Comparison of ENCODE assay signal across 21 cellular contexts in the genomic region with DNA sequence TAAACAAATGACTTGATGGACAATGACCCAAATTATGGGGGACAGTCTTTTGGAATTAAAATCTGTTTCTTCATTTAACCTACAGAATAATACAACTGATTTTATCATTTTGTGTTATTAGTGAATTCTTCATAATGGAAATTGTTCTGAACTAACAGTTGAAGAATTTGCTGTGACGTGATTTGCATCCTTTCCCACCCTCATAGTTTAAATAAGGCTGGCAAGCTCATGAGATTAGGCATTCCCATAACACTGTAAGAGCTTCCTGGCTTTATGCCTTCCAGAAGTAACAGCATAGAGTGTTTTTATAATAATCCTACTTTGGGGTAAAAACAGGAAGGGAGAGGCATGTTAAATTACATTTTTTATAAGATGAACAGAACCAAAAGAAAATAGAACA.
DNase-seq lines count a peak whose midpoint lies in the region; ATAC-seq and TF ChIP-seq lines count a peak whose summit lies in the region.
"Had no signal": no experiment of that assay in that cellular context is flagged by ENCODE, and none has a peak within 500 bp of the region (broad histone marks: within the 10 kb centered on the region; RNA-seq: fewer than 3 reads in every experiment).

No MANE protein-coding gene starts in this region.

- H3K9me3 ChIP-seq in left ventricle myocardium inferior (replicated peaks), result no peaks in the 10 kb centered on the region
- H3K9me3 ChIP-seq: transverse colon had no signal

- no peak overlapping the region for H3K27ac Mint-ChIP-seq in activated CD8-positive, alpha-beta T cell treated with anti-CD3 and anti-CD28 coated beads for 36 hours
- H3K27ac Mint-ChIP-seq: activated naive CD4-positive, alpha-beta T cell treated with anti-CD3 and anti-CD28 coated beads, Interleukin-2, amount 10 ng/mL, durations not matched to agents 7 days and 5 days; mesothelial cell of epicardium; stimulated activated effector memory CD8-positive, alpha-beta T cell treated with anti-CD3 and anti-CD28 coated beads, Interleukin-12 subunit alpha, Interleukin-12 subunit beta, amount 100 ng/mL, for 72 hours had no signal

- no peaks in the 10 kb centered on the region for H3K36me3 Mint-ChIP-seq in activated CD8-positive, alpha-beta T cell treated with anti-CD3 and anti-CD28 coated beads for 36 hours (ENCODE audit: low read depth)
- H3K36me3 Mint-ChIP-seq: activated naive CD4-positive, alpha-beta T cell treated with anti-CD3 and anti-CD28 coated beads, Interleukin-2, amount 10 ng/mL, durations not matched to agents 7 days and 5 days; mesothelial cell of epicardium; stimulated activated effector memory CD8-positive, alpha-beta T cell treated with anti-CD3 and anti-CD28 coated beads, Interleukin-12 subunit alpha, Interleukin-12 subunit beta, amount 100 ng/mL, for 72 hours had no signal

- no peak for DNase-seq in left ventricle myocardium inferior
- DNase-seq in Right ventricle myocardium superior, result no peak
- peak; percentile 68 for DNase-seq in astrocyte of the hippocampus (ENCODE audit: low read depth, low spot score)
- DNase-seq in fibroblast of villous mesenchyme (ENCODE audit: low read depth), result peak; percentile 49
- DNase-seq in left colon, result no peak
- no peak for DNase-seq in activated CD8-positive, alpha-beta T cell treated with anti-CD3 and anti-CD28 coated beads for 36 hours
- no peak for DNase-seq in effector CD4-positive, alpha-beta T cell
- DNase-seq: 8988T; activated CD4-positive, alpha-beta T cell treated with anti-CD3 and anti-CD28 coated beads for 1 hour; activated naive CD4-positive, alpha-beta T cell treated with anti-CD3 and anti-CD28 coated beads, Interleukin-2, amount 10 ng/mL, durations not matched to agents 7 days and 5 days; head of caudate nucleus; islet precursor cell; NCI-H1105 treated with DMSO at 0.1 percent for 48 hours; NCI-H2171 treated with DMSO at 0.1 percent for 48 hours; SIG-M5; T-helper 9 cell; transverse colon had no signal

- peaks cover 5% of the 10 kb centered on the region for H3K4me1 ChIP-seq in left ventricle myocardium inferior
- H3K4me1 ChIP-seq: transverse colon had no signal

- peaks cover 3% of the 10 kb centered on the region for H3K4me1 Mint-ChIP-seq in activated CD8-positive, alpha-beta T cell treated with anti-CD3 and anti-CD28 coated beads for 36 hours (ENCODE audit: low read depth)

- intact Hi-C loops in left ventricle myocardium inferior (cut with micrococcal nuclease) (no loop called here), Right ventricle myocardium superior (cut with DNase I) (no loop called here), left colon (cut with DNase I, micrococcal nuclease) (no loop called here)
- intact Hi-C loops in activated CD8-positive, alpha-beta T cell treated with anti-CD3 and anti-CD28 coated beads for 36 hours (cut with micrococcal nuclease), result no loop called here

- H3K4me3 ChIP-seq in left ventricle myocardium inferior (no peak overlapping the region), fibroblast of villous mesenchyme (ENCODE audit: low read depth, low read length) (no peak overlapping the region)
- H3K4me3 ChIP-seq: K562, transverse colon had no signal

- TF ChIP-seq CTCF in left ventricle myocardium inferior (IDR thresholded peaks at IDR 0.05; ENCODE audit: borderline replicate concordance) (no peak), fibroblast of villous mesenchyme (IDR thresholded peaks at IDR 0.05; ENCODE audit: insufficient read depth, low read depth, low read length) (no peak)
- TF ChIP-seq CTCF in activated CD8-positive, alpha-beta T cell treated with anti-CD3 and anti-CD28 coated beads for 36 hours (IDR thresholded peaks at IDR 0.05), result no peak

- peaks cover 2% of the 10 kb centered on the region for H3K27me3 Mint-ChIP-seq in activated CD8-positive, alpha-beta T cell treated with anti-CD3 and anti-CD28 coated beads for 36 hours
- H3K27me3 Mint-ChIP-seq: activated naive CD4-positive, alpha-beta T cell treated with anti-CD3 and anti-CD28 coated beads, Interleukin-2, amount 10 ng/mL, durations not matched to agents 7 days and 5 days had no signal

- CTCF ChIA-PET in activated CD8-positive, alpha-beta T cell treated with anti-CD3 and anti-CD28 coated beads for 36 hours (lab: Charles Lee), result no interaction called here

- POLR2A ChIA-PET in activated CD8-positive, alpha-beta T cell treated with anti-CD3 and anti-CD28 coated beads for 36 hours (lab: Charles Lee), result no interaction called here

- H3K9me3 Mint-ChIP-seq in activated CD8-positive, alpha-beta T cell treated with anti-CD3 and anti-CD28 coated beads for 36 hours, result no peaks in the 10 kb centered on the region
- H3K9me3 Mint-ChIP-seq: activated naive CD4-positive, alpha-beta T cell treated with anti-CD3 and anti-CD28 coated beads, Interleukin-2, amount 10 ng/mL, durations not matched to agents 7 days and 5 days; mesothelial cell of epicardium; stimulated activated effector memory CD8-positive, alpha-beta T cell treated with anti-CD3 and anti-CD28 coated beads, Interleukin-12 subunit alpha, Interleukin-12 subunit beta, amount 100 ng/mL, for 72 hours had no signal

- no peaks in the 10 kb centered on the region for H3K27me3 ChIP-seq in left ventricle myocardium inferior (ENCODE audit: low read depth)
- H3K27me3 ChIP-seq: transverse colon had no signal

- ATAC-seq in Right ventricle myocardium superior (ENCODE audit: poor library complexity) (no peak), HG03520 (IDR thresholded peaks at IDR 0.05; ENCODE audit: unreplicated experiment) (no peak), left colon (no peak)
- ATAC-seq in activated CD8-positive, alpha-beta T cell treated with anti-CD3 and anti-CD28 coated beads for 36 hours, result no peak
- ATAC-seq: K562; stimulated activated effector memory CD8-positive, alpha-beta T cell treated with anti-CD3 and anti-CD28 coated beads, Interleukin-12 subunit alpha, Interleukin-12 subunit beta, amount 100 ng/mL, for 72 hours had no signal

- H3K4me3 Mint-ChIP-seq in activated CD8-positive, alpha-beta T cell treated with anti-CD3 and anti-CD28 coated beads for 36 hours, result no peak overlapping the region
- H3K4me3 Mint-ChIP-seq: activated naive CD4-positive, alpha-beta T cell treated with anti-CD3 and anti-CD28 coated beads, Interleukin-2, amount 10 ng/mL, durations not matched to agents 7 days and 5 days; mesothelial cell of epicardium; stimulated activated effector memory CD8-positive, alpha-beta T cell treated with anti-CD3 and anti-CD28 coated beads, Interleukin-12 subunit alpha, Interleukin-12 subunit beta, amount 100 ng/mL, for 72 hours had no signal

- no peaks in the 10 kb centered on the region for H3K36me3 ChIP-seq in left ventricle myocardium inferior
- H3K36me3 ChIP-seq: transverse colon had no signal

- H3K27ac ChIP-seq in left ventricle myocardium inferior (replicated peaks), result peak overlapping the region; percentile 51
- H3K27ac ChIP-seq: transverse colon had no signal

Comparison
In these comparisons a context has a peak if more than half of its experiments do, and no peak if none do; other contexts are left out.
1. DNase-seq: peak in astrocyte of the hippocampus (single experiment) and fibroblast of villous mesenchyme (single experiment); none in left ventricle myocardium inferior (single experiment), Right ventricle myocardium superior (single experiment), left colon (0 of 2), activated CD8-positive, alpha-beta T cell treated with anti-CD3 and anti-CD28 coated beads for 36 hours (single experiment) and effector CD4-positive, alpha-beta T cell (single experiment).